1 cellular context compared by ENCODE assay signal in the genomic region with DNA sequence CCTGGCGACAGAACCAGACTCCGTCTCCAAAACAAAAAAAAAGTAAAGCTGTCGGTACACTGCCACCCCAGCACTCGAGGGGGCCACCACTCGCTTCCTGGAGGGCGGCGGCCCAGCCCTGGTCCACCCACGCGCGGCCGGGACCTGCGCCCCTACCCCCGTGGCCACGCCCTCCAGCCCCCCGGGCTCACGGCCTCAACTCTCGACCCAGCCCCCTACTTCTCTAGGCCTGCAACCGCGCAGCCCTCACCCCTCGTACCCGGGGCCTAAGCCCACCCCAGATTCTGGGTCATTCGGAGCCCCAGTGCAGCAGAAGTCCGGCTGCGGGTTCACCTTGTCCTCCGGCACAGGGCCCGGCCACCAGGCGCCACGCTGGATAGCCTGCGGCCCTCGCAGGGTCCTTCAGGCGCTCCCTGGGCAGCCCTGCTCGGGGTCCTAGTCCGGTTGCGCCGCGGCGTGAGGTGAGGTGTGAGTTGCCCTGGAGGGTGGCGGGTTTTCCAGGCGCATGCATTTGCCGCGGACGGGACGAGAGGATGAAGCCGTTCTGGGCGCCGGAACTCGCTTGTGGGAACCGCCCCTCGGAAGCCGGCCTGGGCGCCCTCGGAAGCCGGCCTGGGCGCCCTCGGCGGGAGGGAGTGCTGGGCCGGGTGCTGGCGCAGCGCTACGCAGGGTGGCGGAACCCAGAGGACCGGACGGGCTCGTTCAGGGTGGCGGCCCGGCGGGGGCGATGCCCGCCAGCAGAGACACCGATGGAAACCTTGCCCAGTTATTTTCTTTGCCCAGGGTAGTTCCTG.
TF ChIP-seq lines count a peak whose summit lies in the region.

A gene (minus strand): TSS at position 348 of the 794 bp plus-strand sequence.

TF ChIP-seq in GM12878, 131 proteins besides CTCF, POLR2A, EP300 and RAD21 (continued from another document):
- TF ChIP-seq, protein P1, sequence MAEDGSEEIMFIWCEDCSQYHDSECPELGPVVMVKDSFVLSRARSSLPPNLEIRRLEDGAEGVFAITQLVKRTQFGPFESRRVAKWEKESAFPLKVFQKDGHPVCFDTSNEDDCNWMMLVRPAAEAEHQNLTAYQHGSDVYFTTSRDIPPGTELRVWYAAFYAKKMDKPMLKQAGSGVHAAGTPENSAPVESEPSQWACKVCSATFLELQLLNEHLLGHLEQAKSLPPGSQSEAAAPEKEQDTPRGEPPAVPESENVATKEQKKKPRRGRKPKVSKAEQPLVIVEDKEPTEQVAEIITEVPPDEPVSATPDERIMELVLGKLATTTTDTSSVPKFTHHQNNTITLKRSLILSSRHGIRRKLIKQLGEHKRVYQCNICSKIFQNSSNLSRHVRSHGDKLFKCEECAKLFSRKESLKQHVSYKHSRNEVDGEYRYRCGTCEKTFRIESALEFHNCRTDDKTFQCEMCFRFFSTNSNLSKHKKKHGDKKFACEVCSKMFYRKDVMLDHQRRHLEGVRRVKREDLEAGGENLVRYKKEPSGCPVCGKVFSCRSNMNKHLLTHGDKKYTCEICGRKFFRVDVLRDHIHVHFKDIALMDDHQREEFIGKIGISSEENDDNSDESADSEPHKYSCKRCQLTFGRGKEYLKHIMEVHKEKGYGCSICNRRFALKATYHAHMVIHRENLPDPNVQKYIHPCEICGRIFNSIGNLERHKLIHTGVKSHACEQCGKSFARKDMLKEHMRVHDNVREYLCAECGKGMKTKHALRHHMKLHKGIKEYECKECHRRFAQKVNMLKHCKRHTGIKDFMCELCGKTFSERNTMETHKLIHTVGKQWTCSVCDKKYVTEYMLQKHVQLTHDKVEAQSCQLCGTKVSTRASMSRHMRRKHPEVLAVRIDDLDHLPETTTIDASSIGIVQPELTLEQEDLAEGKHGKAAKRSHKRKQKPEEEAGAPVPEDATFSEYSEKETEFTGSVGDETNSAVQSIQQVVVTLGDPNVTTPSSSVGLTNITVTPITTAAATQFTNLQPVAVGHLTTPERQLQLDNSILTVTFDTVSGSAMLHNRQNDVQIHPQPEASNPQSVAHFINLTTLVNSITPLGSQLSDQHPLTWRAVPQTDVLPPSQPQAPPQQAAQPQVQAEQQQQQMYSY (CRISPR knock-in tag; IDR thresholded peaks at IDR 0.05) = no peak
- TF ChIP-seq SUZ12 (IDR thresholded peaks at IDR 0.05; ENCODE audit: unreplicated experiment) (no peak), SMAD1 (IDR thresholded peaks at IDR 0.05; ENCODE audit: low read depth, partially characterized antibody) (no peak), WRNIP1 (IDR thresholded peaks at IDR 0.05; ENCODE audit: borderline replicate concordance, low read depth, low read length) (no peak), NFIC (IDR thresholded peaks at IDR 0.05; ENCODE audit: low read depth, low read length) (no peak; the same call in 1 of the 2 replicates), ZZZ3 (IDR thresholded peaks at IDR 0.05; ENCODE audit: control insufficient read depth, insufficient read length, low read depth) (no peak), TCF3 (IDR thresholded peaks at IDR 0.05; ENCODE audit: borderline replicate concordance, insufficient read depth, low read depth, low read length) (no peak), ZNF274 (IDR thresholded peaks at IDR 0.05; ENCODE audit: insufficient read depth, insufficient read length) (no peak), MTA2 (IDR thresholded peaks at IDR 0.05; ENCODE audit: low read depth) (no peak), IKZF1 (conservative IDR thresholded peaks at IDR 0.05) (peak; percentile 94)
- TF ChIP-seq, protein P2, sequence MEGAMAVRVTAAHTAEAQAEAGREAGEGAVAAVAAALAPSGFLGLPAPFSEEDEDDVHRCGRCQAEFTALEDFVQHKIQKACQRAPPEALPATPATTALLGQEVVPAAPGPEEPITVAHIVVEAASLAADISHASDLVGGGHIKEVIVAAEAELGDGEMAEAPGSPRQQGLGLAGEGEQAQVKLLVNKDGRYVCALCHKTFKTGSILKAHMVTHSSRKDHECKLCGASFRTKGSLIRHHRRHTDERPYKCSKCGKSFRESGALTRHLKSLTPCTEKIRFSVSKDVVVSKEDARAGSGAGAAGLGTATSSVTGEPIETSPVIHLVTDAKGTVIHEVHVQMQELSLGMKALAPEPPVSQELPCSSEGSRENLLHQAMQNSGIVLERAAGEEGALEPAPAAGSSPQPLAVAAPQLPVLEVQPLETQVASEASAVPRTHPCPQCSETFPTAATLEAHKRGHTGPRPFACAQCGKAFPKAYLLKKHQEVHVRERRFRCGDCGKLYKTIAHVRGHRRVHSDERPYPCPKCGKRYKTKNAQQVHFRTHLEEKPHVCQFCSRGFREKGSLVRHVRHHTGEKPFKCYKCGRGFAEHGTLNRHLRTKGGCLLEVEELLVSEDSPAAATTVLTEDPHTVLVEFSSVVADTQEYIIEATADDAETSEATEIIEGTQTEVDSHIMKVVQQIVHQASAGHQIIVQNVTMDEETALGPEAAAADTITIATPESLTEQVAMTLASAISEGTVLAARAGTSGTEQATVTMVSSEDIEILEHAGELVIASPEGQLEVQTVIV (IDR thresholded peaks at IDR 0.05; ENCODE audit: borderline replicate concordance, partially characterized antibody) = no peak
- TF ChIP-seq, protein P3, sequence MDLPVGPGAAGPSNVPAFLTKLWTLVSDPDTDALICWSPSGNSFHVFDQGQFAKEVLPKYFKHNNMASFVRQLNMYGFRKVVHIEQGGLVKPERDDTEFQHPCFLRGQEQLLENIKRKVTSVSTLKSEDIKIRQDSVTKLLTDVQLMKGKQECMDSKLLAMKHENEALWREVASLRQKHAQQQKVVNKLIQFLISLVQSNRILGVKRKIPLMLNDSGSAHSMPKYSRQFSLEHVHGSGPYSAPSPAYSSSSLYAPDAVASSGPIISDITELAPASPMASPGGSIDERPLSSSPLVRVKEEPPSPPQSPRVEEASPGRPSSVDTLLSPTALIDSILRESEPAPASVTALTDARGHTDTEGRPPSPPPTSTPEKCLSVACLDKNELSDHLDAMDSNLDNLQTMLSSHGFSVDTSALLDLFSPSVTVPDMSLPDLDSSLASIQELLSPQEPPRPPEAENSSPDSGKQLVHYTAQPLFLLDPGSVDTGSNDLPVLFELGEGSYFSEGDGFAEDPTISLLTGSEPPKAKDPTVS (IDR thresholded peaks at IDR 0.05; ENCODE audit: low read depth, low read length) = no peak
